ENCODE assay signal across 21 cellular contexts in genomic region chr11:2794419-2794795, GRCh38.
A peak's percentile ranks its signal among the peaks of the same experiment; 100 is the strongest.
DNase-seq lines count a peak whose midpoint lies in the region; ATAC-seq and TF ChIP-seq lines count a peak whose summit lies in the region.
"Had no signal": no experiment of that assay in that cellular context is flagged by ENCODE, and none has a peak within 500 bp of the region (broad histone marks: within the 10 kb centered on the region; RNA-seq: fewer than 3 reads in every experiment).

No MANE protein-coding gene starts in this region.

- H3K27ac Mint-ChIP-seq in activated B cell treated with CpG ODN at 0.5 μM for 24 hours = no peak overlapping the region
- no peak overlapping the region for H3K27ac Mint-ChIP-seq in activated T-helper 17 cell treated with anti-CD3 and anti-CD28 coated beads, Interleukin-2, amount 50 U/mL, for 72 hours
- H3K27ac Mint-ChIP-seq: memory B cell; natural killer cell treated with Interleukin-12 subunit alpha and Interleukin-12 subunit beta and Interleukin-15 and Interleukin-18, amount 100 ng/mL, for 72 hours; T-cell had no signal

- no peak overlapping the region for H3K4me3 Mint-ChIP-seq in activated B cell treated with CpG ODN at 0.5 μM for 24 hours
- no peak overlapping the region for H3K4me3 Mint-ChIP-seq in activated T-helper 17 cell treated with anti-CD3 and anti-CD28 coated beads, Interleukin-2, amount 50 U/mL, for 72 hours
- H3K4me3 Mint-ChIP-seq: CD8-positive, alpha-beta memory T cell; memory B cell; natural killer cell treated with Interleukin-12 subunit alpha and Interleukin-12 subunit beta and Interleukin-15 and Interleukin-18, amount 100 ng/mL, for 72 hours; T-cell had no signal

- H3K4me1 Mint-ChIP-seq in activated B cell treated with CpG ODN at 0.5 μM for 24 hours = peaks cover 8% of the 10 kb centered on the region
- H3K4me1 Mint-ChIP-seq in activated T-helper 17 cell treated with anti-CD3 and anti-CD28 coated beads, Interleukin-2, amount 50 U/mL, for 72 hours = peaks cover 6% of the 10 kb centered on the region

- intact Hi-C loops in Right ventricle myocardium inferior (cut with DNase I) = no loop called here
- intact Hi-C loops in activated B cell treated with CpG ODN at 0.5 μM for 24 hours (cut with micrococcal nuclease) = loop anchor here (5.0 kb wide), 1 partner anchor 93 kb away; the partner anchor contains the start of gene CDKN1C
- intact Hi-C loops in left lung (cut with DNase I) = no loop called here

- TF ChIP-seq CTCF in right atrium auricular region (IDR thresholded peaks at IDR 0.05) (no peak), activated B cell treated with CpG ODN at 0.5 μM for 24 hours (IDR thresholded peaks at IDR 0.05) (no peak), left lung (IDR thresholded peaks at IDR 0.05) (no peak)

- H3K27me3 ChIP-seq in right atrium auricular region (no peaks in the 10 kb centered on the region), left lung (peaks cover 0 to 18% of the 10 kb centered on the region in 2 donors)
- H3K27me3 ChIP-seq: ascending aorta had no signal

- POLR2A ChIA-PET in activated B cell treated with CpG ODN at 0.5 μM for 24 hours (lab: Charles Lee) = no interaction called here

- CTCF ChIA-PET in activated B cell treated with CpG ODN at 0.5 μM for 24 hours (lab: Charles Lee) = no interaction called here

- no peak overlapping the region for H3K4me3 ChIP-seq in right atrium auricular region
- no peak overlapping the region for H3K4me3 ChIP-seq in left lung
- H3K4me3 ChIP-seq: ascending aorta, GM23248 had no signal

- no peaks in the 10 kb centered on the region for H3K9me3 Mint-ChIP-seq in activated B cell treated with CpG ODN at 0.5 μM for 24 hours
- H3K9me3 Mint-ChIP-seq in activated T-helper 17 cell treated with anti-CD3 and anti-CD28 coated beads, Interleukin-2, amount 50 U/mL, for 72 hours = no peaks in the 10 kb centered on the region
- H3K9me3 Mint-ChIP-seq: CD8-positive, alpha-beta memory T cell; memory B cell; natural killer cell treated with Interleukin-12 subunit alpha and Interleukin-12 subunit beta and Interleukin-15 and Interleukin-18, amount 100 ng/mL, for 72 hours; T-cell had no signal

- H3K36me3 Mint-ChIP-seq in activated B cell treated with CpG ODN at 0.5 μM for 24 hours (ENCODE audit: low read depth) = peaks cover 17% of the 10 kb centered on the region
- no peaks in the 10 kb centered on the region for H3K36me3 Mint-ChIP-seq in activated T-helper 17 cell treated with anti-CD3 and anti-CD28 coated beads, Interleukin-2, amount 50 U/mL, for 72 hours (ENCODE audit: low read depth)
- H3K36me3 Mint-ChIP-seq: natural killer cell treated with Interleukin-12 subunit alpha and Interleukin-12 subunit beta and Interleukin-15 and Interleukin-18, amount 100 ng/mL, for 72 hours had no signal

- no peaks in the 10 kb centered on the region for H3K9me3 ChIP-seq in right atrium auricular region
- H3K9me3 ChIP-seq in left lung = no peaks in the 10 kb centered on the region
- H3K9me3 ChIP-seq: ascending aorta had no signal

- H3K27me3 Mint-ChIP-seq in activated B cell treated with CpG ODN at 0.5 μM for 24 hours = peaks cover 2% of the 10 kb centered on the region
- H3K27me3 Mint-ChIP-seq in activated T-helper 17 cell treated with anti-CD3 and anti-CD28 coated beads, Interleukin-2, amount 50 U/mL, for 72 hours = no peaks in the 10 kb centered on the region
- H3K27me3 Mint-ChIP-seq: memory B cell had no signal

- H3K36me3 ChIP-seq in right atrium auricular region = no peaks in the 10 kb centered on the region
- no peaks in the 10 kb centered on the region for H3K36me3 ChIP-seq in left lung
- H3K36me3 ChIP-seq: ascending aorta had no signal

- ATAC-seq in Right ventricle myocardium inferior (no peak), activated B cell treated with CpG ODN at 0.5 μM for 24 hours (ENCODE audit: low read depth) (no peak), left lung (no peak), GM18519 (IDR thresholded peaks at IDR 0.05; ENCODE audit: low FRiP score, unreplicated experiment) (no peak)
- no peak for ATAC-seq in activated T-helper 17 cell treated with anti-CD3 and anti-CD28 coated beads, Interleukin-2, amount 50 U/mL, for 72 hours (replicated peaks)
- ATAC-seq: natural killer cell treated with Interleukin-12 subunit alpha and Interleukin-12 subunit beta and Interleukin-15 and Interleukin-18, amount 100 ng/mL, for 72 hours; T-cell had no signal

- peaks cover 0 to 16% of the 10 kb centered on the region in 2 donors for H3K4me1 ChIP-seq in right atrium auricular region
- peaks cover 0 to 12% of the 10 kb centered on the region in 2 donors for H3K4me1 ChIP-seq in left lung
- H3K4me1 ChIP-seq: ascending aorta had no signal

- H3K27ac ChIP-seq in right atrium auricular region (no peak overlapping the region), left lung (no peak overlapping the region)
- H3K27ac ChIP-seq: ascending aorta, GM23248 had no signal

- DNase-seq in Right ventricle myocardium inferior (ENCODE audit: missing footprints) (peak; percentile 20), right atrium auricular region (ENCODE audit: low spot score) (no peak), activated B cell treated with CpG ODN at 0.5 μM for 24 hours (peak; percentile 9), left lung (peak; percentile 14 to 65), ureter (ENCODE audit: low spot score) (peak; percentile 41), H4 (ENCODE audit: low spot score) (no peak)
- DNase-seq: DMS79 treated with DMSO at 0.1 percent for 48 hours; GM23248; NCI-H1694 treated with DMSO at 0.1 percent for 48 hours; NCI-H345; RPMI8226; stimulated activated CD4-positive, alpha-beta T cell treated with anti-CD3 and anti-CD28 coated beads, Interleukin-15, amount 100 ng/mL, for 24 hours; stimulated activated naive CD4-positive, alpha-beta T cell; trophoblast cell had no signal

Comparison
In these comparisons a context has a peak if more than half of its experiments do, and no peak if none do; other contexts are left out.
1. DNase-seq: peak in Right ventricle myocardium inferior (single experiment), activated B cell treated with CpG ODN at 0.5 μM for 24 hours (single experiment), left lung (2 of 2) and ureter (single experiment); none in right atrium auricular region (single experiment) and H4 (single experiment).